In the genomic region with DNA sequence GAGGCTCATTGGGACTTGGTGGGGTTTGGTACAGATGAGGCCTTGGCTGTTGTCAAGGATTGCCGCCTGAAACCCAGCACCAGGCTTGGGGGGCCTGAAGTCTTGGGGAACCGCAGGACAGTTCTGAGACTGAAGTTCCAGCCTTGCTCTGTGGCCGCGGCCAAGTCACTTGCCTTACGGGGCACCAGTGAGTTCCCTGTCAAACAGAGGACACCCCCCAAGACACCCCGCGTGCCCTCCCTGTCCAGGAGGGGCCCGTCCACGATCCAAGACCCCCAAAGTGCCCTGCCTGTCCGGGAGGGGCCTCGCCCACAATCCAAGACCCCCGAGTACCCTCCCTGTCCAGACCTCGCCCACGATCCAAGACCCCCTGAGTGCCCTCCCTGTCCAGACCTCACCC, we compare ENCODE assay signal across 11 cellular contexts. TPM values are rescaled to one million over a fixed set of nuclear protein-coding genes. Genes with fewer than 3 reads are reported as not detected.
DNase-seq lines count a peak whose midpoint lies in the region; ATAC-seq and TF ChIP-seq lines count a peak whose summit lies in the region.
"Had no signal": no experiment of that assay in that cellular context is flagged by ENCODE, and none has a peak within 500 bp of the region (broad histone marks: within the 10 kb centered on the region; RNA-seq: fewer than 3 reads in every experiment).

No MANE protein-coding gene starts in this region.

- no peak for TF ChIP-seq CTCF in A673 (conservative IDR thresholded peaks at IDR 0.05; ENCODE audit: low read depth, low read length)
- no peak for TF ChIP-seq CTCF in HFF-Myc (IDR thresholded peaks at IDR 0.05; ENCODE audit: low read depth, low read length, missing control alignments)

- intact Hi-C loops in A673 (cut with micrococcal nuclease; ENCODE audit: unreplicated experiment), result loop anchor here (5.0 kb wide), 1 partner anchor 38 kb away; the partner anchor contains the start of gene BSG

- H3K36me3 Mint-ChIP-seq in central memory CD8-positive, alpha-beta T cell (ENCODE audit: insufficient read depth), result peaks cover 11% of the 10 kb centered on the region
- no peaks in the 10 kb centered on the region for H3K36me3 Mint-ChIP-seq in natural killer cell treated with Interleukin-12 subunit alpha and Interleukin-12 subunit beta and Interleukin-15 and Interleukin-18, amount 100 ng/mL, for 72 hours

- no peaks in the 10 kb centered on the region for H3K9me3 Mint-ChIP-seq in central memory CD8-positive, alpha-beta T cell
- H3K9me3 Mint-ChIP-seq in natural killer cell treated with Interleukin-12 subunit alpha and Interleukin-12 subunit beta and Interleukin-15 and Interleukin-18, amount 100 ng/mL, for 72 hours, result no peaks in the 10 kb centered on the region

- peak overlapping the region; percentile 83 for H3K4me3 Mint-ChIP-seq in central memory CD8-positive, alpha-beta T cell
- peak overlapping the region; percentile 85 for H3K4me3 Mint-ChIP-seq in natural killer cell treated with Interleukin-12 subunit alpha and Interleukin-12 subunit beta and Interleukin-15 and Interleukin-18, amount 100 ng/mL, for 72 hours

- H3K27ac Mint-ChIP-seq in central memory CD8-positive, alpha-beta T cell (ENCODE audit: low read depth), result no peak overlapping the region
- H3K27ac Mint-ChIP-seq in natural killer cell treated with Interleukin-12 subunit alpha and Interleukin-12 subunit beta and Interleukin-15 and Interleukin-18, amount 100 ng/mL, for 72 hours, result no peak overlapping the region

- peaks cover 19% of the 10 kb centered on the region for H3K4me1 Mint-ChIP-seq in central memory CD8-positive, alpha-beta T cell
- H3K4me1 Mint-ChIP-seq in natural killer cell treated with Interleukin-12 subunit alpha and Interleukin-12 subunit beta and Interleukin-15 and Interleukin-18, amount 100 ng/mL, for 72 hours (ENCODE audit: low read depth in 2 of 2), result peaks cover 9 to 17% of the 10 kb centered on the region in 2 donors

- no peaks in the 10 kb centered on the region for H3K9me3 ChIP-seq in A673 (ENCODE audit: low read depth, low read length, poor library complexity, severe bottlenecking)

- peaks cover 13% of the 10 kb centered on the region for H3K4me1 ChIP-seq in A673 (ENCODE audit: insufficient read depth, low read length, poor library complexity, severe bottlenecking)

- POLR2A ChIA-PET in A673 (lab: Charles Lee; ENCODE audit: low non-redundant PET), result no interaction called here

- H3K27me3 Mint-ChIP-seq in central memory CD8-positive, alpha-beta T cell, result no peaks in the 10 kb centered on the region
- H3K27me3 Mint-ChIP-seq in natural killer cell treated with Interleukin-12 subunit alpha and Interleukin-12 subunit beta and Interleukin-15 and Interleukin-18, amount 100 ng/mL, for 72 hours, result no peaks in the 10 kb centered on the region

- peak overlapping the region; percentile 93 for H3K27ac ChIP-seq in A673 (ENCODE audit: low read depth, low read length, poor library complexity, severe bottlenecking)

- CTCF ChIA-PET in A673 (lab: Charles Lee), result no interaction called here

- H3K4me3 ChIP-seq in A673 (ENCODE audit: low read depth, low read length, poor library complexity, severe bottlenecking), result peak overlapping the region; percentile 100
- peak overlapping the region; percentile 72 for H3K4me3 ChIP-seq in HFF-Myc (replicated peaks; ENCODE audit: low read depth, low read length)

- no peak for DNase-seq in A673 (ENCODE audit: low spot score)
- DNase-seq in HFF-Myc (ENCODE audit: extremely low read depth, low read depth), result no peak
- DNase-seq in central memory CD8-positive, alpha-beta T cell (ENCODE audit: low spot score in 2 of 2), result no peak
- no peak for DNase-seq in natural killer cell treated with Interleukin-12 subunit alpha and Interleukin-12 subunit beta and Interleukin-15 and Interleukin-18, amount 100 ng/mL, for 72 hours (ENCODE audit: low spot score)
- DNase-seq in HPDE6-E6E7 (ENCODE audit: extremely low spot score), result no peak
- DNase-seq in NCI-H226, result no peak
- no peak for DNase-seq in nucleus accumbens (lab: John Stamatoyannopoulos, UW)
- DNase-seq: OCI-M1, retina had no signal

- no peaks in the 10 kb centered on the region for H3K27me3 ChIP-seq in A673 (replicated peaks; ENCODE audit: insufficient read depth, low read depth, low read length, poor library complexity)

- BruUV-seq in A673 (replicated peaks; lab: Mats Ljungman, UMichigan), result no TSS peak

- H3K36me3 ChIP-seq in A673 (ENCODE audit: insufficient read depth, low read length, poor library complexity, severe bottlenecking), result peaks cover 33% of the 10 kb centered on the region

- ATAC-seq in central memory CD8-positive, alpha-beta T cell (replicated peaks; ENCODE audit: extremely low read depth, poor library complexity, severe bottlenecking), result no peak
- ATAC-seq in natural killer cell treated with Interleukin-12 subunit alpha and Interleukin-12 subunit beta and Interleukin-15 and Interleukin-18, amount 100 ng/mL, for 72 hours, result no peak
- ATAC-seq in GM18511 (IDR thresholded peaks at IDR 0.05; ENCODE audit: unreplicated experiment), result no peak

RNA-seq across cellular contexts. Expression of gene CDC34, which starts 2.5 kb away (rescaled TPM):
- 109 and 113 TPM in 2 replicates for total RNA-seq in A673 (2021)
- total RNA-seq in natural killer cell treated with Interleukin-12 subunit alpha and Interleukin-12 subunit beta and Interleukin-15 and Interleukin-18, amount 100 ng/mL, for 72 hours, result 10 to 100 TPM; 46.5 to 73.2 TPM

RNA-seq across cellular contexts. Expression of gene GZMM, which starts 9.8 kb away (rescaled TPM):
- total RNA-seq in A673 (2021), result 1.0 and 2.5 TPM in 2 replicates
- 10 to 100 TPM; 34.5 to 49.7 TPM for total RNA-seq in natural killer cell treated with Interleukin-12 subunit alpha and Interleukin-12 subunit beta and Interleukin-15 and Interleukin-18, amount 100 ng/mL, for 72 hours
- total RNA-seq: glomerular endothelial cell had no signal

RNA-seq across cellular contexts. Expression of gene TPGS1, which starts 26.8 kb away (rescaled TPM):
- total RNA-seq in A673 (2021), result 20.7 and 22.2 TPM in 2 replicates
- 10 to 100 TPM; 16.3 to 17.7 TPM for total RNA-seq in natural killer cell treated with Interleukin-12 subunit alpha and Interleukin-12 subunit beta and Interleukin-15 and Interleukin-18, amount 100 ng/mL, for 72 hours

RNA-seq across cellular contexts. Expression of gene MADCAM1, which starts 37.8 kb away (rescaled TPM):
- total RNA-seq in A673 (2021), result 0.59 and 0.84 TPM in 2 replicates
- total RNA-seq in natural killer cell treated with Interleukin-12 subunit alpha and Interleukin-12 subunit beta and Interleukin-15 and Interleukin-18, amount 100 ng/mL, for 72 hours, result under 1 TPM in 1 of 2 donors, not detected in 1; 0.33 TPM

RNA-seq across cellular contexts. Expression of gene BSG, which starts 38.3 kb away (rescaled TPM):
- 865 TPM in 2 replicates for total RNA-seq in A673 (2021)
- total RNA-seq in natural killer cell treated with Interleukin-12 subunit alpha and Interleukin-12 subunit beta and Interleukin-15 and Interleukin-18, amount 100 ng/mL, for 72 hours, result 100 to 1,000 TPM; 236 to 274 TPM

Comparison
In these comparisons a context has a peak if more than half of its experiments do, and no peak if none do; other contexts are left out.
1. RNA of gene GZMM, which starts 9.8 kb away (total RNA-seq): 34.5 to 49.7 TPM in natural killer cell treated with Interleukin-12 subunit alpha and Interleukin-12 subunit beta and Interleukin-15 and Interleukin-18, amount 100 ng/mL, for 72 hours; 1.0 to 2.5 TPM in A673; every median in the first group is over 10 times any median in the second.